15 cellular contexts compared by ENCODE assay signal in genomic region chr13:77916481-77916880, GRCh38. TPM values are rescaled to one million over a fixed set of nuclear protein-coding genes. Genes with fewer than 3 reads are reported as not detected.
A peak's percentile ranks its signal among the peaks of the same experiment; 100 is the strongest.
DNase-seq lines count a peak whose midpoint lies in the region; ATAC-seq and TF ChIP-seq lines count a peak whose summit lies in the region.
"Had no signal": no experiment of that assay in that cellular context is flagged by ENCODE, and none has a peak within 500 bp of the region (broad histone marks: within the 10 kb centered on the region; RNA-seq: fewer than 3 reads in every experiment).

No MANE protein-coding gene starts in this region.

- H3K9me3 ChIP-seq in HUES48 (ENCODE audit: control insufficient read depth, insufficient read depth, low read length), result no peaks in the 10 kb centered on the region
- no peaks in the 10 kb centered on the region for H3K9me3 ChIP-seq in ectodermal cell (ENCODE audit: control insufficient read depth, low read length)
- H3K9me3 ChIP-seq in left lung, result no peaks in the 10 kb centered on the region
- no peaks in the 10 kb centered on the region for H3K9me3 ChIP-seq in stomach

- WGBS in ectodermal cell, 2 experiments, result 45 to 65% methylated on average over 2 to 4 of the region's 4 CpGs
- WGBS in stomach, 5 donors, result 65 to 82% (median 74%) methylated on average over 4 of the region's 4 CpGs

- peaks cover 8% of the 10 kb centered on the region for H3K4me1 Mint-ChIP-seq in progenitor cell of endocrine pancreas (ENCODE audit: low read depth)

- H3K4me3 ChIP-seq in HUES48 (ENCODE audit: low read depth, low read length) (peak overlapping the region; percentile 79), ectodermal cell (ENCODE audit: insufficient read depth, low read depth, low read length) (peak overlapping the region; percentile 7), left lung (peak overlapping the region; percentile 58 to 60), stomach (peak overlapping the region; percentile 48 to 59 (median 56))

- ATAC-seq in left lung (no peak), SK-N-SH treated with all-trans-retinoic acid at 6 μM for 48 hours (no peak)

- peaks cover 13% of the 10 kb centered on the region for H3K36me3 ChIP-seq in HUES48 (ENCODE audit: control insufficient read depth, insufficient read depth, low read length)
- no peaks in the 10 kb centered on the region for H3K36me3 ChIP-seq in ectodermal cell (ENCODE audit: control insufficient read depth, insufficient read depth, low read length)
- no peaks in the 10 kb centered on the region for H3K36me3 ChIP-seq in left lung
- no peaks in the 10 kb centered on the region for H3K36me3 ChIP-seq in stomach
- H3K36me3 ChIP-seq: WERI-Rb-1 had no signal

- no peak overlapping the region for H3K9ac ChIP-seq in HUES48 (ENCODE audit: low read depth, low read length)
- H3K9ac ChIP-seq: KMS-11 had no signal

- H3K36me3 Mint-ChIP-seq in progenitor cell of endocrine pancreas (ENCODE audit: insufficient read depth), result no peaks in the 10 kb centered on the region

- H3K9me3 Mint-ChIP-seq in progenitor cell of endocrine pancreas (ENCODE audit: low read depth), result no peaks in the 10 kb centered on the region

- H3K4me1 ChIP-seq in HUES48 (ENCODE audit: control insufficient read depth, insufficient read depth, low read length), result peaks cover 43% of the 10 kb centered on the region
- H3K4me1 ChIP-seq in ectodermal cell (ENCODE audit: control insufficient read depth, insufficient read depth, low read length), result peaks cover 4% of the 10 kb centered on the region
- H3K4me1 ChIP-seq in left lung, result peaks cover 0 to 7% of the 10 kb centered on the region in 2 donors
- H3K4me1 ChIP-seq in stomach, result peaks cover 7 to 23% (median 19%) of the 10 kb centered on the region in 4 donors

- H3K4me3 Mint-ChIP-seq in progenitor cell of endocrine pancreas (ENCODE audit: low read depth), result no peak overlapping the region

- TF ChIP-seq POLR2A in stomach (IDR thresholded peaks at IDR 0.05), result no peak

- in situ Hi-C loops in GM13977 (cut with MboI; ENCODE audit: low pct_unique_long_range_greater_than_20kb, low sequenced_read_pairs, unreplicated experiment), result no loop called here

- no peak for TF ChIP-seq CTCF in left lung (IDR thresholded peaks at IDR 0.05)
- TF ChIP-seq CTCF in stomach (IDR thresholded peaks at IDR 0.05), result no peak
- TF ChIP-seq CTCF in GM13977 (IDR thresholded peaks at IDR 0.05; ENCODE audit: extremely low read depth, insufficient read depth, missing control alignments), result no peak
- no peak for TF ChIP-seq CTCF in progenitor cell of endocrine pancreas (IDR thresholded peaks at IDR 0.05; ENCODE audit: unreplicated experiment)

- no peak overlapping the region for H3K27ac Mint-ChIP-seq in progenitor cell of endocrine pancreas

- intact Hi-C loops in left lung (cut with DNase I), result no loop called here
- intact Hi-C loops in stomach (cut with DNase I; ENCODE audit: low total_unique reads), result no loop called here

- DNase-seq in left lung, result no peak
- no peak for DNase-seq in stomach
- no peak for DNase-seq in activated naive CD4-positive, alpha-beta T cell treated with anti-CD3 and anti-CD28 coated beads, Interleukin-2, amount 50 U/mL, for 16 hours
- no peak for DNase-seq in GM13977 (ENCODE audit: low spot score)
- no peak for DNase-seq in progenitor cell of endocrine pancreas (ENCODE audit: low spot score, unreplicated experiment)
- DNase-seq: anterior cingulate cortex; GF-D8; NCI-H2171; stimulated activated naive CD4-positive, alpha-beta T cell; WERI-Rb-1 had no signal

- no peak for TF ChIP-seq EP300 in stomach (IDR thresholded peaks at IDR 0.05)

- H3K27me3 ChIP-seq in HUES48 (ENCODE audit: control insufficient read depth, insufficient read depth, low read length) (peaks cover 34% of the 10 kb centered on the region), ectodermal cell (ENCODE audit: control insufficient read depth, insufficient read depth, low read length, poor library complexity, severe bottlenecking) (peaks cover 36% of the 10 kb centered on the region), left lung (peaks cover 0 to 30% of the 10 kb centered on the region in 2 donors), stomach (peaks cover 0 to 44% (median 28%) of the 10 kb centered on the region in 3 donors)

- H3K27me3 Mint-ChIP-seq in progenitor cell of endocrine pancreas, result peaks cover 20% of the 10 kb centered on the region

- no peak overlapping the region for H3K27ac ChIP-seq in HUES48 (ENCODE audit: low read depth, low read length)
- no peak overlapping the region for H3K27ac ChIP-seq in ectodermal cell (ENCODE audit: insufficient read depth, low read depth, low read length, poor library complexity, severe bottlenecking)
- peak overlapping the region; percentile 2 to 49 for H3K27ac ChIP-seq in left lung
- peak overlapping the region in 3 of 5 donors; percentile 1 to 66 (median 32) for H3K27ac ChIP-seq in stomach
- H3K27ac ChIP-seq: KMS-11, WERI-Rb-1 had no signal

TF ChIP-seq in SK-N-SH treated with all-trans-retinoic acid at 6 μM for 48 hours, 23 proteins besides CTCF, POLR2A, EP300 and RAD21:
- TF ChIP-seq SNAI2 (CRISPR knock-in tag; IDR thresholded peaks at IDR 0.05) (no peak), RARB (CRISPR knock-in tag; IDR thresholded peaks at IDR 0.05) (no peak), ZFP3 (CRISPR knock-in tag; IDR thresholded peaks at IDR 0.05) (no peak), TCF4 (CRISPR knock-in tag; IDR thresholded peaks at IDR 0.05; ENCODE audit: borderline replicate concordance) (no peak), ZFP30 (CRISPR knock-in tag; IDR thresholded peaks at IDR 0.05) (no peak), ESRRG (CRISPR knock-in tag; IDR thresholded peaks at IDR 0.05) (no peak), PPARA (CRISPR knock-in tag; IDR thresholded peaks at IDR 0.05; ENCODE audit: borderline replicate concordance) (no peak), ZNF70 (CRISPR knock-in tag; IDR thresholded peaks at IDR 0.05) (no peak), POU6F1 (CRISPR knock-in tag; IDR thresholded peaks at IDR 0.05; ENCODE audit: borderline replicate concordance, low read depth) (no peak), ZNF8 (CRISPR knock-in tag; IDR thresholded peaks at IDR 0.05) (no peak), GLIS3 (CRISPR knock-in tag; IDR thresholded peaks at IDR 0.05) (no peak), ZNF565 (CRISPR knock-in tag; conservative IDR thresholded peaks at IDR 0.05; ENCODE audit: low read depth) (no peak)

RNA-seq across cellular contexts. Expression of gene EDNRB, which starts 2.1 kb away (rescaled TPM):
- polyA plus RNA-seq in ectodermal cell (2013, experiment 1 of 4), result 6.9 TPM
- polyA plus RNA-seq in ectodermal cell (2013, experiment 2 of 4), result 5.5 TPM
- polyA plus RNA-seq in ectodermal cell (2013, experiment 3 of 4), result 15.4 TPM
- polyA plus RNA-seq in ectodermal cell (2013, experiment 4 of 4), result 19.7 TPM
- 10 to 100 TPM; 58.4 to 72.7 TPM for total RNA-seq in left lung
- 10 to 100 TPM in 4 of 5 donors, 1 to 10 TPM in 1; 3.6 to 72.1 (median 16.2) TPM for total RNA-seq in stomach
- 10 to 100 TPM in 1 of 3 donors, 1 to 10 TPM in 2; 2.3 to 11.6 (median 8.4) TPM for polyA plus RNA-seq in stomach
- total RNA-seq in progenitor cell of endocrine pancreas, result 0.38 and 1.0 TPM in 2 replicates
- total RNA-seq: activated CD8-positive, alpha-beta memory T cell treated with anti-CD3 and anti-CD28 coated beads for 36 hours had no signal

Comparison
In these comparisons a context has a peak if more than half of its experiments do, and no peak if none do; other contexts are left out.
1. H3K27ac ChIP-seq: peak in left lung (2 of 2) and stomach (3 of 5); none in HUES48 (single experiment) and ectodermal cell (single experiment).
2. H3K4me3 ChIP-seq: peak in every context shown above with its lines; median percentile 79 in HUES48; 59 in left lung; 56 in stomach; 7 in ectodermal cell.